Comparison of ENCODE assay signal across 8 cellular contexts in genomic region chr19:4557971-4558941, GRCh38. TPM values are rescaled to one million over a fixed set of nuclear protein-coding genes. Genes with fewer than 3 reads are reported as not detected.
A peak's percentile ranks its signal among the peaks of the same experiment; 100 is the strongest.
DNase-seq lines count a peak whose midpoint lies in the region; ATAC-seq, FAIRE-seq and TF ChIP-seq lines count a peak whose summit lies in the region.

No MANE protein-coding gene starts in this region.

- no peak overlapping the region for H2AFZ ChIP-seq in GM12878 (ENCODE audit: control insufficient read depth, low read depth, low read length)

- no peaks in the 10 kb centered on the region for H3K79me2 ChIP-seq in GM12878 (ENCODE audit: control insufficient read depth, insufficient read depth, low read length)

- no TSS peak for BruUV-seq in GM12878 (replicated peaks; lab: Mats Ljungman, UMichigan)

- in situ Hi-C loops in GM12878 (cut with MboI) = no loop called here

- WGBS in GM12878 (ENCODE audit: insufficient coverage, insufficient replicate concordance, low lambda C conversion rate, missing lambda C conversion rate) = 12% methylated on average over 44 of the region's 44 CpGs
- WGBS in right lobe of liver (ENCODE audit: insufficient coverage, low coverage, low lambda C conversion rate, missing lambda C conversion rate) = 23% methylated on average over 30 of the region's 44 CpGs

- POLR2A ChIA-PET in GM12878 (lab: Charles Lee) = interaction anchor here (0.7 kb wide), 1 partner anchor 469 kb away, joined by 3 read pairs; no protein-coding TSS in a partner anchor

- no peak overlapping the region for H3K4me3 ChIP-seq in GM12878
- H3K4me3 ChIP-seq in right lobe of liver = peak overlapping the region in 2 of 3 donors; percentile 29 to 38

- no peak for FAIRE-seq in GM12878 (lab: Jason Lieb, UNC)

- H3K4me1 ChIP-seq in GM12878 (ENCODE audit: control insufficient read depth, insufficient read depth, low read length) = no peaks in the 10 kb centered on the region
- H3K4me1 ChIP-seq in right lobe of liver = no peaks in the 10 kb centered on the region

- no peaks in the 10 kb centered on the region for H3K36me3 ChIP-seq in GM12878 (ENCODE audit: control insufficient read depth in 2 of 2, insufficient read depth in 2 of 2, low read length in 1 of 2)
- H3K36me3 ChIP-seq in right lobe of liver = no peaks in the 10 kb centered on the region

- no peaks in the 10 kb centered on the region for H4K20me1 ChIP-seq in GM12878 (ENCODE audit: control insufficient read depth, insufficient read depth)

- H3K27me3 ChIP-seq in GM12878 (replicated peaks in 1 of 2; ENCODE audit: control insufficient read depth in 2 of 2, insufficient read depth in 2 of 2, low read length in 1 of 2) = no peaks in the 10 kb centered on the region
- no peaks in the 10 kb centered on the region for H3K27me3 ChIP-seq in right lobe of liver

- RAD21 ChIA-PET in GM12878 (lab: Charles Lee; ENCODE audit: unreplicated experiment) = no interaction called here

- H3K27ac ChIP-seq in GM12878 (ENCODE audit: control insufficient read depth, insufficient read depth) (no peak overlapping the region), right lobe of liver (peak overlapping the region in 1 of 3 donors; percentile 50)

- TF ChIP-seq CTCF in GM12878 (IDR thresholded peaks at IDR 0.05 in 2 of 3, conservative IDR thresholded peaks at IDR 0.05 in 1 of 3; ENCODE audit: control insufficient read depth in 2 of 3, extremely low read depth in 1 of 3, insufficient read depth in 1 of 3, low read depth in 3 of 3, low read length in 3 of 3) (peak; percentile 77 to 100 (median 91)), right lobe of liver (IDR thresholded peaks at IDR 0.05) (peak; percentile 95 to 100 (median 100))

- no peak for TF ChIP-seq EP300 in GM12878 (IDR thresholded peaks at IDR 0.05; ENCODE audit: borderline replicate concordance in 1 of 2, control insufficient read depth in 1 of 2, low read depth in 2 of 2, low read length in 2 of 2)

- CTCF ChIA-PET in GM12878 (lab: Yijun Ruan, JAX) = interaction anchor here (0.6 to 3.1 kb wide), 7 partner anchors 10 to 298 kb away, joined by 3 to 15 read pairs (median 3); no protein-coding TSS in a partner anchor

- peak; percentile 48; the same call in 2 of the 3 replicates for ATAC-seq in GM12878
- ATAC-seq in right lobe of liver = peak; percentile 14 to 64 (median 43)
- no peak for ATAC-seq in HG03159 (IDR thresholded peaks at IDR 0.05; ENCODE audit: unreplicated experiment)
- no peak for ATAC-seq in GM18873 (IDR thresholded peaks at IDR 0.05; ENCODE audit: low FRiP score, unreplicated experiment)

- no peak overlapping the region for H3K9ac ChIP-seq in GM12878 (ENCODE audit: control insufficient read depth, insufficient read depth, low read length)

- SMC1A ChIA-PET in GM12878 (lab: Charles Lee; ENCODE audit: uncharacterized antibody, unreplicated experiment) = interaction anchor here (0.6 kb wide), 1 partner anchor 79 kb away, joined by 3 read pairs; no protein-coding TSS in a partner anchor

- peak; percentile 40; the same call in 1 of the 2 replicates for TF ChIP-seq RAD21 in GM12878 (IDR thresholded peaks at IDR 0.05; ENCODE audit: insufficient read depth, low read depth, low read length)

- no peak overlapping the region for H3K4me2 ChIP-seq in GM12878 (ENCODE audit: control insufficient read depth, insufficient read depth)

- DNase-seq in DMS53 (lab: John Stamatoyannopoulos, UW) = peak; percentile 38
- DNase-seq in DMS53 treated with DMSO at 0.1 percent for 48 hours (lab: John Stamatoyannopoulos, UW; ENCODE audit: unreplicated experiment) = no peak
- DNase-seq in NCI-H1694 treated with DMSO at 0.1 percent for 48 hours (lab: John Stamatoyannopoulos, UW) = peak; percentile 13
- DNase-seq in GM12878 (ENCODE audit: low read depth, low spot score) = no peak
- no peak for DNase-seq in right lobe of liver
- no peak for DNase-seq in NOMO-1 treated with DMSO at 0.1 percent for 48 hours (lab: John Stamatoyannopoulos, UW; ENCODE audit: unreplicated experiment)

- intact Hi-C loops in GM12878 (cut with micrococcal nuclease; ENCODE audit: unreplicated experiment) = no loop called here
- intact Hi-C loops in right lobe of liver (cut with DNase I) = no loop called here

- H3K9me3 ChIP-seq in GM12878 (replicated peaks; ENCODE audit: control insufficient read depth, insufficient read depth, low read length) (no peaks in the 10 kb centered on the region), right lobe of liver (no peaks in the 10 kb centered on the region)

- TF ChIP-seq POLR2A in GM12878 (IDR thresholded peaks at IDR 0.05; ENCODE audit: low read depth, low read length) = no peak
- no peak for TF ChIP-seq POLR2A in right lobe of liver (IDR thresholded peaks at IDR 0.05)

RNA-seq across cellular contexts. Expression of gene SEMA6B, which starts 1.2 kb away (rescaled TPM):
- not detected in 2 replicates for total RNA-seq in GM12878 (2013; cell fraction: nucleolus; rRNA removed)
- total RNA-seq in GM12878 (2014; rRNA removed) (not detected in 2 replicates), GM12878 (2014; rRNA removed; fragmentation: Illumina TruSeq; extraction: Trizol) (not detected in 2 replicates), GM12878 (2021) (0.08 and 0.13 TPM in 2 replicates), right lobe of liver (1 to 10 TPM; 1.0 to 6.5 (median 2.3) TPM)
- polyA plus RNA-seq in GM12878 (2011; ENCODE audit: low read depth) = not detected
- polyA plus RNA-seq in GM12878 (2011; rRNA removed) (not detected in 2 replicates), GM12878 (2014; fragmentation: Illumina TruSeq; extraction: Trizol) (not detected in 2 replicates), GM12878 (2014; fragmentation: Nextera tagmentation; extraction: Ambion mirVana) (not detected), GM12878 (2014; rRNA removed) (not detected in 2 replicates), GM12878 (2016; fragmentation: Nextera tagmentation; extraction: Ambion mirVana) (not detected)
- 0.03 and 0.10 TPM in 2 replicates for polyA plus RNA-seq in GM12878 (2011; cell fraction: cytosol; rRNA removed)
- 0.04 and 0.12 TPM in 2 replicates for polyA plus RNA-seq in GM12878 (2011; cell fraction: nucleus; rRNA removed)
- 0.06 TPM in 1 of 2 replicates, not detected in the other for polyA plus RNA-seq in GM12878 (2012)
- not detected in 2 replicates for polyA minus RNA-seq in GM12878 (2011; rRNA and poly(A)+ RNA removed)
- polyA minus RNA-seq in GM12878 (2011; cell fraction: cytosol; rRNA and poly(A)+ RNA removed) = not detected in 2 replicates
- polyA minus RNA-seq in GM12878 (2011; cell fraction: nucleus; rRNA and poly(A)+ RNA removed) = not detected in 2 replicates

RNA-seq across cellular contexts. Expression of gene LRG1, which starts 18.4 kb away (rescaled TPM):
- 0.69 and 1.4 TPM in 2 replicates for total RNA-seq in GM12878 (2013; cell fraction: nucleolus; rRNA removed)
- total RNA-seq in GM12878 (2014; rRNA removed) (0.44 and 0.62 TPM in 2 replicates), GM12878 (2014; rRNA removed; fragmentation: Illumina TruSeq; extraction: Trizol) (0.51 and 0.63 TPM in 2 replicates), GM12878 (2021) (1.1 and 1.2 TPM in 2 replicates), right lobe of liver (1,000 to 10,000 TPM in 2 of 6 experiments, 100 to 1,000 TPM in 4; 331 to 1,334 (median 524) TPM)
- polyA plus RNA-seq in GM12878 (2011; ENCODE audit: low read depth) = 0.31 TPM
- polyA plus RNA-seq in GM12878 (2011; rRNA removed) (2.5 and 4.7 TPM in 2 replicates), GM12878 (2014; fragmentation: Illumina TruSeq; extraction: Trizol) (0.13 and 0.53 TPM in 2 replicates), GM12878 (2014; fragmentation: Nextera tagmentation; extraction: Ambion mirVana) (under 1 TPM; 0.29 to 0.31 TPM), GM12878 (2014; rRNA removed) (1.0 and 1.6 TPM in 2 replicates), GM12878 (2016; fragmentation: Nextera tagmentation; extraction: Ambion mirVana) (under 1 TPM; 0.43 TPM)
- polyA plus RNA-seq in GM12878 (2011; cell fraction: cytosol; rRNA removed) = 6.4 and 7.8 TPM in 2 replicates
- polyA plus RNA-seq in GM12878 (2011; cell fraction: nucleus; rRNA removed) = 1.4 and 1.6 TPM in 2 replicates
- polyA plus RNA-seq in GM12878 (2012) = 0.89 and 0.93 TPM in 2 replicates
- polyA minus RNA-seq in GM12878 (2011; rRNA and poly(A)+ RNA removed) = 1.8 and 4.3 TPM in 2 replicates
- polyA minus RNA-seq in GM12878 (2011; cell fraction: cytosol; rRNA and poly(A)+ RNA removed) = 1.5 and 1.7 TPM in 2 replicates
- polyA minus RNA-seq in GM12878 (2011; cell fraction: nucleus; rRNA and poly(A)+ RNA removed) = 0.85 and 1.1 TPM in 2 replicates

RNA-seq across cellular contexts. Expression of gene PLIN5, which starts 23.2 kb away (rescaled TPM):
- 0.39 and 0.79 TPM in 2 replicates for total RNA-seq in GM12878 (2013; cell fraction: nucleolus; rRNA removed)
- not detected in 2 replicates for total RNA-seq in GM12878 (2014; rRNA removed)
- total RNA-seq in GM12878 (2014; rRNA removed; fragmentation: Illumina TruSeq; extraction: Trizol) = not detected in 2 replicates
- 0.11 and 0.15 TPM in 2 replicates for total RNA-seq in GM12878 (2021)
- polyA plus RNA-seq in GM12878 (2011; ENCODE audit: low read depth) = not detected
- polyA plus RNA-seq in GM12878 (2011; rRNA removed) = 0.20 and 0.33 TPM in 2 replicates
- polyA plus RNA-seq in GM12878 (2011; cell fraction: cytosol; rRNA removed) = 0.21 and 0.28 TPM in 2 replicates
- 0.58 and 0.69 TPM in 2 replicates for polyA plus RNA-seq in GM12878 (2011; cell fraction: nucleus; rRNA removed)
- polyA plus RNA-seq in GM12878 (2012) = 0.14 and 0.26 TPM in 2 replicates
- polyA plus RNA-seq in GM12878 (2014; fragmentation: Illumina TruSeq; extraction: Trizol) = not detected in 2 replicates
- not detected for polyA plus RNA-seq in GM12878 (2014; fragmentation: Nextera tagmentation; extraction: Ambion mirVana)
- not detected in 2 replicates for polyA plus RNA-seq in GM12878 (2014; rRNA removed)
- polyA plus RNA-seq in GM12878 (2016; fragmentation: Nextera tagmentation; extraction: Ambion mirVana) = not detected
- 0.36 TPM in 1 of 2 replicates, not detected in the other for polyA minus RNA-seq in GM12878 (2011; rRNA and poly(A)+ RNA removed)
- polyA minus RNA-seq in GM12878 (2011; cell fraction: cytosol; rRNA and poly(A)+ RNA removed) = not detected in 2 replicates
- polyA minus RNA-seq in GM12878 (2011; cell fraction: nucleus; rRNA and poly(A)+ RNA removed) = 0.36 TPM in 1 of 2 replicates, not detected in the other
- total RNA-seq in right lobe of liver = 100 to 1,000 TPM in 4 of 6 experiments, 10 to 100 TPM in 2; 35.0 to 149 (median 117) TPM

RNA-seq across cellular contexts. Expression of gene PLIN4, which starts 40.0 kb away (rescaled TPM):
- total RNA-seq in GM12878 (2013; cell fraction: nucleolus; rRNA removed) = 0.07 and 0.15 TPM in 2 replicates
- total RNA-seq in GM12878 (2014; rRNA removed) = 0.05 and 0.06 TPM in 2 replicates
- total RNA-seq in GM12878 (2014; rRNA removed; fragmentation: Illumina TruSeq; extraction: Trizol) = 0.04 and 0.05 TPM in 2 replicates
- total RNA-seq in GM12878 (2021) = 0.08 and 0.10 TPM in 2 replicates
- polyA plus RNA-seq in GM12878 (2011; ENCODE audit: low read depth) = 0.18 TPM
- 0.01 TPM in 2 replicates for polyA plus RNA-seq in GM12878 (2011; rRNA removed)
- polyA plus RNA-seq in GM12878 (2011; cell fraction: cytosol; rRNA removed) = 0.03 and 0.07 TPM in 2 replicates
- 0.19 and 0.25 TPM in 2 replicates for polyA plus RNA-seq in GM12878 (2011; cell fraction: nucleus; rRNA removed)
- polyA plus RNA-seq in GM12878 (2012) = 0.48 and 0.69 TPM in 2 replicates
- polyA plus RNA-seq in GM12878 (2014; fragmentation: Illumina TruSeq; extraction: Trizol) = 0.01 and 0.08 TPM in 2 replicates
- not detected for polyA plus RNA-seq in GM12878 (2014; fragmentation: Nextera tagmentation; extraction: Ambion mirVana)
- 0.04 and 0.14 TPM in 2 replicates for polyA plus RNA-seq in GM12878 (2014; rRNA removed)
- under 1 TPM; 0.09 to 0.11 TPM for polyA plus RNA-seq in GM12878 (2016; fragmentation: Nextera tagmentation; extraction: Ambion mirVana)
- polyA minus RNA-seq in GM12878 (2011; rRNA and poly(A)+ RNA removed) = not detected in 2 replicates
- not detected in 2 replicates for polyA minus RNA-seq in GM12878 (2011; cell fraction: cytosol; rRNA and poly(A)+ RNA removed)
- polyA minus RNA-seq in GM12878 (2011; cell fraction: nucleus; rRNA and poly(A)+ RNA removed) = 0.10 TPM in 1 of 2 replicates, not detected in the other
- total RNA-seq in right lobe of liver = 10 to 100 TPM; 28.4 to 51.2 (median 39.3) TPM

Comparison
In these comparisons a context has a peak if more than half of its experiments do, and no peak if none do; other contexts are left out.
1. DNase-seq: peak in DMS53 (single experiment) and NCI-H1694 treated with DMSO at 0.1 percent for 48 hours (single experiment); none in DMS53 treated with DMSO at 0.1 percent for 48 hours (single experiment), GM12878 (single experiment), right lobe of liver (0 of 3) and NOMO-1 treated with DMSO at 0.1 percent for 48 hours (single experiment).
2. ATAC-seq: peak in GM12878 (single experiment) and right lobe of liver (4 of 4); none in HG03159 (single experiment) and GM18873 (single experiment).
3. RNA of gene LRG1, which starts 18.4 kb away (total RNA-seq): 331 to 1,334 TPM in right lobe of liver; 0.44 to 1.4 TPM in GM12878; every median in the first group is over 100 times any median in the second.
4. RNA of gene PLIN5, which starts 23.2 kb away (total RNA-seq): 35.0 to 149 TPM in right lobe of liver; 0.11 to 0.79 TPM in GM12878; every median in the first group is over 10 times any median in the second.